In genomic region chr2:25342372-25343186, GRCh38 we compare ENCODE assay signal across 8 cellular contexts. TPM values are rescaled to one million over a fixed set of nuclear protein-coding genes. Genes with fewer than 3 reads are reported as not detected.
DNase-seq lines count a peak whose midpoint lies in the region; ATAC-seq, FAIRE-seq and TF ChIP-seq lines count a peak whose summit lies in the region.

No MANE protein-coding gene starts in this region.

- H3K4me1 ChIP-seq in spleen, result peaks cover 17 to 40% (median 37%) of the 10 kb centered on the region in 6 donors

- H3K9me3 ChIP-seq in spleen, result no peaks in the 10 kb centered on the region

- 18 to 31% (median 20%) methylated on average over 25 to 45 of the region's 45 CpGs for WGBS in spleen, 5 donors

- peak; percentile 74 for DNase-seq in A172 (ENCODE audit: low spot score)
- DNase-seq in NCI-H2171 (lab: John Stamatoyannopoulos, UW), result peak; percentile 66
- peak; percentile 64 for DNase-seq in activated CD4-positive, CD25-positive, alpha-beta regulatory T cell treated with anti-CD3 and anti-CD28 coated beads, Interleukin-2, amount 50 U/mL, for 16 hours (ENCODE audit: low read depth, low spot score)
- DNase-seq in central memory CD4-positive, alpha-beta T cell, result peak; percentile 77
- peak; percentile 96 for DNase-seq in spleen

- no peaks in the 10 kb centered on the region for H3K27me3 ChIP-seq in spleen (replicated peaks in 1 of 7)

- no peaks in the 10 kb centered on the region for H3K36me3 ChIP-seq in spleen

- intact Hi-C loops in spleen (cut with DNase I; ENCODE audit: low total_unique reads), result no loop called here

- FAIRE-seq in islet of Langerhans (lab: Jason Lieb, UNC), result peak; percentile 5

- TF ChIP-seq POLR2A in spleen (IDR thresholded peaks at IDR 0.05), result no peak

- peak; percentile 96 to 100 (median 99) for TF ChIP-seq CTCF in spleen (IDR thresholded peaks at IDR 0.05 in 8 of 11, conservative IDR thresholded peaks at IDR 0.05 in 3 of 11)

- ATAC-seq in GM18519 (IDR thresholded peaks at IDR 0.05; ENCODE audit: low FRiP score, unreplicated experiment), result peak; percentile 53
- peak; percentile 57 for ATAC-seq in HG03039 (IDR thresholded peaks at IDR 0.05; ENCODE audit: unreplicated experiment)

- peak overlapping the region; percentile 72 to 93 (median 79) for H3K4me3 ChIP-seq in spleen

- peak overlapping the region in 7 of 8 donors; percentile 79 to 91 (median 83) for H3K27ac ChIP-seq in spleen

RNA-seq across cellular contexts. Expression of gene DNMT3A, which starts 0.9 kb away (rescaled TPM):
- 4.5 and 6.8 TPM in 2 replicates for total RNA-seq in A172 (2014; rRNA removed; shearing (Covaris generic))
- 10 to 100 TPM; 28.4 to 64.6 (median 42.0) TPM for total RNA-seq in spleen
- polyA plus RNA-seq in spleen, result 10 to 100 TPM in 2 of 3 donors, 1 to 10 TPM in 1; 9.0 to 17.1 (median 10.5) TPM

Comparison
In these comparisons a context has a peak if more than half of its experiments do, and no peak if none do; other contexts are left out.
1. Peak in every context shown above with its lines: DNase-seq, ATAC-seq, H3K4me3 ChIP-seq and H3K27ac ChIP-seq.